In the genomic region with DNA sequence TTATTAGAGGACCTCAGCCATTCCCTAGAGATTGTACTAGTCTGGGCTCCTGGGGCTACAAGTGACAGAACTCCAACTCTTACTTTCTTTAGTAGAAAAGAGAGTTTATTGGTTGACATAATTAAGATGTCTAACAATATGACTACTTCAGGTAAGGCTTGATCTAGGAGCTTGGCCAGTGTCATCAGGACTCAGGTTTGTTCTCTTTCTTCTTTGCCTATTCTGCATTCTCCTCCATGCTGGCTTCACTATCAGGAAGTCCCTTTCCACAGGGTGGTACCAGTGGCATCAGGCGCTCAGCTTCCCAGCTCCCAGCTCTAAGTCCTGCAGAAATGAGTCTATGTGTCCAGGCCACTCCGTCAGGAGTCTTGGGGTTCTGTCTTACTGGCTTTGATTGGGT, we compare ENCODE assay signal across 33 cellular contexts.
"Had no signal": no experiment of that assay in that cellular context is flagged by ENCODE, and none has a peak within 500 bp of the region (broad histone marks: within the 10 kb centered on the region; RNA-seq: fewer than 3 reads in every experiment).

No MANE protein-coding gene starts in this region.

- H3K9me3 ChIP-seq: adrenal gland, ascending aorta had no signal

- H3K36me3 ChIP-seq: adrenal gland, ascending aorta, brain microvascular endothelial cell, breast epithelium, cardiac muscle cell had no signal

- H3K27me3 ChIP-seq: adrenal gland, ascending aorta, body of pancreas, brain microvascular endothelial cell, breast epithelium, cardiac muscle cell had no signal

- H3K4me3 ChIP-seq: adrenal gland, ascending aorta, body of pancreas, breast epithelium, cardiac muscle cell had no signal

- ATAC-seq: activated naive CD4-positive, alpha-beta T cell treated with anti-CD3 and anti-CD28 coated beads, Interleukin-2, amount 50 U/mL, for 72 hours; activated naive CD8-positive, alpha-beta T cell treated with anti-CD3 and anti-CD28 coated beads, Interleukin-2, amount 50 U/mL, for 24 hours; activated T-cell treated with anti-CD3 and anti-CD28 coated beads, Interleukin-2, amount 50 U/mL, for 4 hours; activated T-cell treated with anti-CD3 and anti-CD28 coated beads, Interleukin-2, amount 50 U/mL, for 72 hours; activated T-helper 17 cell treated with anti-CD3 and anti-CD28 coated beads, Interleukin-2, amount 50 U/mL, for 72 hours; body of pancreas had no signal

- DNase-seq: activated effector memory CD4-positive, alpha-beta T cell treated with anti-CD3 and anti-CD28 coated beads, Interleukin-2, amount 50 U/mL, for 16 hours; activated effector memory CD4-positive, alpha-beta T cell treated with Interleukin-2 at 50 U/mL for 16 hours; activated gamma-delta T cell; activated gamma-delta T cell treated with Interleukin-2 at 50 U/mL for 16 hours; activated naive CD4-positive, alpha-beta T cell; activated naive CD4-positive, alpha-beta T cell treated with anti-CD3 and anti-CD28 coated beads for 36 hours; activated naive CD4-positive, alpha-beta T cell treated with anti-CD3 and anti-CD28 coated beads, Interleukin-2, amount 10 ng/mL, durations not matched to agents 7 days and 5 days; activated naive CD4-positive, alpha-beta T cell treated with anti-CD3 and anti-CD28 coated beads, Interleukin-2, amount 50 U/mL, for 16 hours; activated naive CD4-positive, alpha-beta T cell treated with Interleukin-2 at 50 U/mL for 16 hours; activated naive CD8-positive, alpha-beta T cell treated with anti-CD3 and anti-CD28 coated beads for 36 hours; activated naive CD8-positive, alpha-beta T cell treated with anti-CD3 and anti-CD28 coated beads, Interleukin-2, amount 10 ng/mL, durations not matched to agents 7 days and 5 days; activated naive CD8-positive, alpha-beta T cell treated with anti-CD3 and anti-CD28 coated beads, Interleukin-2, amount 50 U/mL, for 24 hours; activated T-cell treated with anti-CD3 and anti-CD28 coated beads, Interleukin-2, amount 50 U/mL, for 24 hours; activated T-cell treated with anti-CD3 and anti-CD28 coated beads, Interleukin-2, amount 50 U/mL, for 4 hours; activated T-cell treated with anti-CD3 and anti-CD28 coated beads, Interleukin-2, amount 50 U/mL, for 48 hours; activated T-cell treated with anti-CD3 and anti-CD28 coated beads, Interleukin-2, amount 50 U/mL, for 72 hours; adrenal gland; amniotic stem cell; amygdala; anterior cingulate cortex; aorta; body of pancreas; brain microvascular endothelial cell; caudate nucleus; central memory CD4-positive, alpha-beta T cell; cerebellar nuclear complex had no signal

- H3K4me1 ChIP-seq: adrenal gland, ascending aorta, body of pancreas, breast epithelium had no signal

- FAIRE-seq: astrocyte, bronchial epithelial cell had no signal

- H3K27ac ChIP-seq: adrenal gland, ascending aorta, body of pancreas, brain microvascular endothelial cell, breast epithelium, cardiac muscle cell had no signal
